ENCODE assay signal across 1 cellular context in genomic region chr7:101206665-101207042, GRCh38.
TF ChIP-seq lines count a peak whose summit lies in the region.

No MANE protein-coding gene starts in this region.

TF ChIP-seq in WTC11, 78 proteins besides CTCF, POLR2A, EP300 and RAD21 (continued from another document):
- TF ChIP-seq ZNF532 (CRISPR knock-in tag; IDR thresholded peaks at IDR 0.05; ENCODE audit: borderline replicate concordance) (no peak), CREB1 (CRISPR knock-in tag; IDR thresholded peaks at IDR 0.05) (no peak), ZNF396 (CRISPR knock-in tag; IDR thresholded peaks at IDR 0.05; ENCODE audit: borderline replicate concordance) (no peak), JAZF1 (CRISPR knock-in tag; IDR thresholded peaks at IDR 0.05) (no peak), TEAD4 (CRISPR knock-in tag; IDR thresholded peaks at IDR 0.05) (no peak), NR1H2 (CRISPR knock-in tag; IDR thresholded peaks at IDR 0.05) (no peak), MLX (CRISPR knock-in tag; IDR thresholded peaks at IDR 0.05) (no peak), FOXP4 (CRISPR knock-in tag; IDR thresholded peaks at IDR 0.05) (no peak)
